Comparison of ENCODE assay signal across 23 cellular contexts in the genomic region with DNA sequence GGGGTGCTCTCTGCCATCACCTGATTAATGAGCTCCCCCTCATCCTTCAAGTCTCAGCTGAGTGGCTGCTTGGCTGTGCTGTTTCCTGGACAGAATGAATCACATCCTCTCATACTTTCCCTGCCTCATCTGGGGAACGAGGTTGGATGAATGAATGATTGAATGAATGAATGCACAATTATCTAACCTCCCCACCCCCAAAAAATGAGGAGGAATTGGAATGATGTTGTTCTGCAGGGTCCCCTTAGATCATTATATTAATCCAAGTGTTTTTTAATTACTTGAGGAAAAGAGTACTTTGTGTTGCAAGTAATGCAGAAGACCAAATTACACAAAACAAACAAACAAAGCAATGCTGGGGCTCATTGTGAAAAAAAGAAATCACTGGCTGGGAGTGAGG.
DNase-seq lines count a peak whose midpoint lies in the region; ATAC-seq, FAIRE-seq and TF ChIP-seq lines count a peak whose summit lies in the region.
"Had no signal": no experiment of that assay in that cellular context is flagged by ENCODE, and none has a peak within 500 bp of the region (broad histone marks: within the 10 kb centered on the region; RNA-seq: fewer than 3 reads in every experiment).

No MANE protein-coding gene starts in this region.

- H3K27ac Mint-ChIP-seq in activated T-cell treated with anti-CD3 and anti-CD28 coated beads, Interleukin-2, amount 50 U/mL, for 72 hours, result no peak overlapping the region
- H3K27ac Mint-ChIP-seq: HFFc6 had no signal

- ATAC-seq in activated T-cell treated with anti-CD3 and anti-CD28 coated beads, Interleukin-2, amount 50 U/mL, for 72 hours (replicated peaks in 1 of 2), result no peak
- ATAC-seq: A549 had no signal

- no peak for DNase-seq in GM19239 (ENCODE audit: insufficient read length, low spot score)
- DNase-seq in ecto neural progenitor cell (ENCODE audit: low spot score), result peak; percentile 4
- no peak for DNase-seq in NCI-H146 treated with DMSO at 0.1 percent for 48 hours (lab: John Stamatoyannopoulos, UW; ENCODE audit: unreplicated experiment)
- DNase-seq in activated T-cell treated with anti-CD3 and anti-CD28 coated beads, Interleukin-2, amount 50 U/mL, for 72 hours, result no peak
- no peak for DNase-seq in GM19238 (ENCODE audit: insufficient read length, low spot score)
- no peak for DNase-seq in activated naive CD4-positive, alpha-beta T cell treated with anti-CD3 and anti-CD28 coated beads, Interleukin-2, amount 50 U/mL, for 16 hours
- DNase-seq: 8988T; ACHN; AML-193; BE2C; C1 segment of cervical spinal cord; Calu3; CD4-positive, alpha-beta memory T cell; COR-L47; DMS53; DMS79 treated with DMSO at 0.1 percent for 48 hours; GOT3; HFFc6 had no signal

- no peaks in the 10 kb centered on the region for H3K79me2 ChIP-seq in DOHH2 (ENCODE audit: control insufficient read depth, low read length)

- peaks cover 0 to 7% of the 10 kb centered on the region in 2 donors for H3K36me3 Mint-ChIP-seq in activated T-cell treated with anti-CD3 and anti-CD28 coated beads, Interleukin-2, amount 50 U/mL, for 72 hours (ENCODE audit: insufficient read depth in 2 of 2)
- H3K36me3 Mint-ChIP-seq: CD4-positive, alpha-beta memory T cell had no signal

- H3K4me3 ChIP-seq in DOHH2 (ENCODE audit: low read length), result no peak overlapping the region
- H3K4me3 ChIP-seq: A549, HAP-1 had no signal

- peaks cover 78% of the 10 kb centered on the region for H3K4me1 ChIP-seq in DOHH2 (ENCODE audit: control insufficient read depth, low read length)
- H3K4me1 ChIP-seq: A549, BE2C, HAP-1 had no signal

- H3K9me2 ChIP-seq in DOHH2 (replicated peaks; ENCODE audit: control insufficient read depth, low read length), result no peaks in the 10 kb centered on the region

- peak; percentile 63 for FAIRE-seq in GM19239 (lab: Jason Lieb, UNC)
- FAIRE-seq: A549, G401.6, H54 had no signal

- no peaks in the 10 kb centered on the region for H3K36me3 ChIP-seq in DOHH2 (ENCODE audit: control insufficient read depth, low read length)
- H3K36me3 ChIP-seq: BE2C, HAP-1 had no signal

- no peak overlapping the region for H3K4me3 Mint-ChIP-seq in activated T-cell treated with anti-CD3 and anti-CD28 coated beads, Interleukin-2, amount 50 U/mL, for 72 hours
- H3K4me3 Mint-ChIP-seq: CD4-positive, alpha-beta memory T cell; HFFc6 had no signal

- H3K4me2 ChIP-seq in DOHH2 (ENCODE audit: low read length), result no peak overlapping the region
- H3K4me2 ChIP-seq: A549 had no signal

- no peaks in the 10 kb centered on the region for H3K27me3 Mint-ChIP-seq in activated T-cell treated with anti-CD3 and anti-CD28 coated beads, Interleukin-2, amount 50 U/mL, for 72 hours (ENCODE audit: low read depth)

- H3F3A ChIP-seq in DOHH2 (ENCODE audit: control insufficient read depth, insufficient read depth), result peaks cover 23% of the 10 kb centered on the region

- no peaks in the 10 kb centered on the region for H3K4me1 Mint-ChIP-seq in activated T-cell treated with anti-CD3 and anti-CD28 coated beads, Interleukin-2, amount 50 U/mL, for 72 hours (ENCODE audit: low read depth)
- H3K4me1 Mint-ChIP-seq: CD4-positive, alpha-beta memory T cell had no signal

- H3K27ac ChIP-seq in DOHH2 (ENCODE audit: low read depth, low read length), result 0 out of 2 replicates have a peak overlapping the region, but pooled peaks have one; percentile 94
- H3K27ac ChIP-seq: A549 had no signal

- peaks cover 24% of the 10 kb centered on the region for H3K9me3 ChIP-seq in DOHH2 (ENCODE audit: control insufficient read depth, insufficient read depth, low read length)
- H3K9me3 ChIP-seq: A549, BE2C, HAP-1 had no signal

- no peak for TF ChIP-seq CTCF in DOHH2 (IDR thresholded peaks at IDR 0.05; ENCODE audit: low read depth, low read length, poor library complexity, severe bottlenecking)

- peaks cover 0 to 2% of the 10 kb centered on the region in 2 donors for H3K9me3 Mint-ChIP-seq in activated T-cell treated with anti-CD3 and anti-CD28 coated beads, Interleukin-2, amount 50 U/mL, for 72 hours

- no peaks in the 10 kb centered on the region for H3K27me3 ChIP-seq in DOHH2 (ENCODE audit: control insufficient read depth, low read length)
- H3K27me3 ChIP-seq: BE2C had no signal

- H4K20me1 ChIP-seq in DOHH2 (ENCODE audit: control insufficient read depth, insufficient read depth, low read depth, low read length), result no peaks in the 10 kb centered on the region
